1 cellular context compared by ENCODE assay signal in genomic region chr15:48774484-48774883, GRCh38.
TF ChIP-seq lines count a peak whose summit lies in the region.

No MANE protein-coding gene starts in this region.

TF ChIP-seq in IMR-90, 13 proteins besides CTCF, POLR2A, EP300 and RAD21:
- TF ChIP-seq, protein P1, sequence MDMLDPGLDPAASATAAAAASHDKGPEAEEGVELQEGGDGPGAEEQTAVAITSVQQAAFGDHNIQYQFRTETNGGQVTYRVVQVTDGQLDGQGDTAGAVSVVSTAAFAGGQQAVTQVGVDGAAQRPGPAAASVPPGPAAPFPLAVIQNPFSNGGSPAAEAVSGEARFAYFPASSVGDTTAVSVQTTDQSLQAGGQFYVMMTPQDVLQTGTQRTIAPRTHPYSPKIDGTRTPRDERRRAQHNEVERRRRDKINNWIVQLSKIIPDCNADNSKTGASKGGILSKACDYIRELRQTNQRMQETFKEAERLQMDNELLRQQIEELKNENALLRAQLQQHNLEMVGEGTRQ (IDR thresholded peaks at IDR 0.05; ENCODE audit: low read depth, low read length), result no peak
- TF ChIP-seq SMC3 (IDR thresholded peaks at IDR 0.05; ENCODE audit: low read depth, low read length), result no peak
- TF ChIP-seq NFE2L2 (IDR thresholded peaks at IDR 0.05; ENCODE audit: low read depth, low read length), result no peak
- TF ChIP-seq CEBPB (IDR thresholded peaks at IDR 0.05; ENCODE audit: low read depth, low read length), result no peak
- no peak for TF ChIP-seq ELK1 (IDR thresholded peaks at IDR 0.05; ENCODE audit: borderline replicate concordance, low read depth, low read length)
- no peak for TF ChIP-seq CHD1 (IDR thresholded peaks at IDR 0.05; ENCODE audit: low read depth, low read length)
- TF ChIP-seq BHLHE40 (IDR thresholded peaks at IDR 0.05; ENCODE audit: low read depth, low read length), result no peak
- TF ChIP-seq MXI1 (IDR thresholded peaks at IDR 0.05; ENCODE audit: borderline replicate concordance, low read depth, low read length), result no peak
- TF ChIP-seq RFX5 (IDR thresholded peaks at IDR 0.05; ENCODE audit: low read depth, low read length), result no peak
- no peak for TF ChIP-seq RCOR1 (IDR thresholded peaks at IDR 0.05; ENCODE audit: insufficient replicate concordance, low read length)
- no peak for TF ChIP-seq FOS (IDR thresholded peaks at IDR 0.05; ENCODE audit: low read depth, low read length)
- TF ChIP-seq MAZ (IDR thresholded peaks at IDR 0.05; ENCODE audit: borderline replicate concordance, low read depth, low read length), result no peak
- TF ChIP-seq MAFK (IDR thresholded peaks at IDR 0.05; ENCODE audit: low read depth, low read length), result no peak
